In genomic region chr17:11486726-11487310, GRCh38 we compare ENCODE assay signal across 25 cellular contexts.
DNase-seq lines count a peak whose midpoint lies in the region; ATAC-seq, FAIRE-seq and TF ChIP-seq lines count a peak whose summit lies in the region.
"Had no signal": no experiment of that assay in that cellular context is flagged by ENCODE, and none has a peak within 500 bp of the region (broad histone marks: within the 10 kb centered on the region; RNA-seq: fewer than 3 reads in every experiment).

No MANE protein-coding gene starts in this region.

- H3K36me3 ChIP-seq in right atrium auricular region = no peaks in the 10 kb centered on the region
- no peaks in the 10 kb centered on the region for H3K36me3 ChIP-seq in heart left ventricle
- H3K36me3 ChIP-seq in esophagus muscularis mucosa = no peaks in the 10 kb centered on the region
- H3K36me3 ChIP-seq: HAP-1, SJSA1 had no signal

- no peak overlapping the region for H3K4me3 ChIP-seq in right atrium auricular region
- no peak overlapping the region for H3K4me3 ChIP-seq in heart left ventricle
- no peak overlapping the region for H3K4me3 ChIP-seq in esophagus muscularis mucosa
- H3K4me3 ChIP-seq: HAP-1, SJSA1 had no signal

- H3K27ac ChIP-seq in right atrium auricular region (no peak overlapping the region), heart left ventricle (no peak overlapping the region), esophagus muscularis mucosa (replicated peaks in 1 of 4) (no peak overlapping the region)
- H3K27ac ChIP-seq: HL-60, KMS-11, SJSA1 had no signal

- H3K4me1 Mint-ChIP-seq in nephron = peaks cover 50% of the 10 kb centered on the region
- no peaks in the 10 kb centered on the region for H3K4me1 Mint-ChIP-seq in activated T-cell treated with anti-CD3 and anti-CD28 coated beads, Interleukin-2, amount 50 U/mL, for 24 hours (ENCODE audit: low read depth)
- no peaks in the 10 kb centered on the region for H3K4me1 Mint-ChIP-seq in activated naive CD4-positive, alpha-beta T cell treated with anti-CD3 and anti-CD28 coated beads for 36 hours (ENCODE audit: low read depth)
- H3K4me1 Mint-ChIP-seq: IgD-negative memory B cell had no signal

- H3K27me3 Mint-ChIP-seq in nephron (ENCODE audit: low read depth) = peaks cover 11% of the 10 kb centered on the region
- no peaks in the 10 kb centered on the region for H3K27me3 Mint-ChIP-seq in activated T-cell treated with anti-CD3 and anti-CD28 coated beads, Interleukin-2, amount 50 U/mL, for 24 hours
- H3K27me3 Mint-ChIP-seq in activated naive CD4-positive, alpha-beta T cell treated with anti-CD3 and anti-CD28 coated beads for 36 hours (ENCODE audit: low read depth) = no peaks in the 10 kb centered on the region
- H3K27me3 Mint-ChIP-seq: IgD-negative memory B cell had no signal

- H3K4me3 Mint-ChIP-seq in nephron = peak overlapping the region in 1 of 3 experiments; percentile 25
- H3K4me3 Mint-ChIP-seq in activated T-cell treated with anti-CD3 and anti-CD28 coated beads, Interleukin-2, amount 50 U/mL, for 24 hours = no peak overlapping the region
- no peak overlapping the region for H3K4me3 Mint-ChIP-seq in activated naive CD4-positive, alpha-beta T cell treated with anti-CD3 and anti-CD28 coated beads for 36 hours
- H3K4me3 Mint-ChIP-seq: HFFc6, IgD-negative memory B cell had no signal

- no peaks in the 10 kb centered on the region for H3K36me3 Mint-ChIP-seq in nephron (ENCODE audit: low read depth)
- no peaks in the 10 kb centered on the region for H3K36me3 Mint-ChIP-seq in activated T-cell treated with anti-CD3 and anti-CD28 coated beads, Interleukin-2, amount 50 U/mL, for 24 hours (ENCODE audit: low read depth)
- no peaks in the 10 kb centered on the region for H3K36me3 Mint-ChIP-seq in activated naive CD4-positive, alpha-beta T cell treated with anti-CD3 and anti-CD28 coated beads for 36 hours (ENCODE audit: low read depth)
- H3K36me3 Mint-ChIP-seq: IgD-negative memory B cell had no signal

- H3K9me3 ChIP-seq in right atrium auricular region = no peaks in the 10 kb centered on the region
- H3K9me3 ChIP-seq in heart left ventricle = no peaks in the 10 kb centered on the region
- H3K9me3 ChIP-seq in esophagus muscularis mucosa = no peaks in the 10 kb centered on the region
- H3K9me3 ChIP-seq: HAP-1 had no signal

- no peaks in the 10 kb centered on the region for H3K27me3 ChIP-seq in right atrium auricular region
- H3K27me3 ChIP-seq in heart left ventricle = peaks cover 0 to 6% (median 0%) of the 10 kb centered on the region in 9 donors
- H3K27me3 ChIP-seq in esophagus muscularis mucosa = no peaks in the 10 kb centered on the region
- H3K27me3 ChIP-seq: SJSA1 had no signal

- DNase-seq in right atrium auricular region (ENCODE audit: low spot score) = peak; percentile 26
- no peak for DNase-seq in heart left ventricle
- peak; percentile 70 for DNase-seq in esophagus muscularis mucosa (ENCODE audit: extremely low spot score)
- no peak for DNase-seq in D721Med (ENCODE audit: insufficient read length, low spot score)
- DNase-seq in GM12892 (ENCODE audit: insufficient read length) = no peak
- no peak for DNase-seq in activated T-cell treated with anti-CD3 and anti-CD28 coated beads, Interleukin-2, amount 50 U/mL, for 24 hours
- no peak for DNase-seq in activated naive CD4-positive, alpha-beta T cell treated with anti-CD3 and anti-CD28 coated beads for 36 hours
- DNase-seq: 8988T, Calu3, DMS53, GOT3, HFFc6, NCI-H1048, NCI-H1417, NCI-H1694, NCI-H2029 treated with DMSO at 0.1 percent for 48 hours, NCI-H226, NCI-H510A had no signal

- no peaks in the 10 kb centered on the region for H3K9me3 Mint-ChIP-seq in nephron
- peaks cover 3% of the 10 kb centered on the region for H3K9me3 Mint-ChIP-seq in activated T-cell treated with anti-CD3 and anti-CD28 coated beads, Interleukin-2, amount 50 U/mL, for 24 hours
- H3K9me3 Mint-ChIP-seq in activated naive CD4-positive, alpha-beta T cell treated with anti-CD3 and anti-CD28 coated beads for 36 hours = peaks cover 4% of the 10 kb centered on the region

- CTCF ChIA-PET in activated naive CD4-positive, alpha-beta T cell treated with anti-CD3 and anti-CD28 coated beads for 36 hours (lab: Charles Lee) = no interaction called here

- no peak for TF ChIP-seq EP300 in esophagus muscularis mucosa (IDR thresholded peaks at IDR 0.05)

- peak overlapping the region; percentile 42 to 71 (median 59) for H3K27ac Mint-ChIP-seq in nephron
- H3K27ac Mint-ChIP-seq in activated T-cell treated with anti-CD3 and anti-CD28 coated beads, Interleukin-2, amount 50 U/mL, for 24 hours = no peak overlapping the region
- H3K27ac Mint-ChIP-seq in activated naive CD4-positive, alpha-beta T cell treated with anti-CD3 and anti-CD28 coated beads for 36 hours = no peak overlapping the region
- H3K27ac Mint-ChIP-seq: HFFc6, IgD-negative memory B cell had no signal

- WGBS in heart left ventricle, 4 donors = 64 to 76% (median 74%) methylated on average over 11 of the region's 11 CpGs
- 83% methylated on average over 11 of the region's 11 CpGs for WGBS in esophagus muscularis mucosa

- TF ChIP-seq CTCF in right atrium auricular region (IDR thresholded peaks at IDR 0.05) = no peak
- no peak for TF ChIP-seq CTCF in heart left ventricle (IDR thresholded peaks at IDR 0.05)
- TF ChIP-seq CTCF in esophagus muscularis mucosa (IDR thresholded peaks at IDR 0.05) = no peak
- no peak for TF ChIP-seq CTCF in nephron (IDR thresholded peaks at IDR 0.05; ENCODE audit: unreplicated experiment in 3 of 3)
- no peak for TF ChIP-seq CTCF in D721Med (IDR thresholded peaks at IDR 0.05; ENCODE audit: insufficient read depth, missing control alignments)

- intact Hi-C loops in heart left ventricle (cut with DNase I) (no loop called here), esophagus muscularis mucosa (cut with DNase I) (no loop called here)
- intact Hi-C loops in activated naive CD4-positive, alpha-beta T cell treated with anti-CD3 and anti-CD28 coated beads for 36 hours (cut with micrococcal nuclease) = no loop called here

- no peak for ATAC-seq in heart left ventricle

- TF ChIP-seq POLR2A in heart left ventricle (IDR thresholded peaks at IDR 0.05) (no peak), esophagus muscularis mucosa (IDR thresholded peaks at IDR 0.05; ENCODE audit: low read depth) (no peak), GM12892 (IDR thresholded peaks at IDR 0.05; ENCODE audit: low read depth, low read length) (no peak)

- H3K4me1 ChIP-seq in right atrium auricular region (no peaks in the 10 kb centered on the region), heart left ventricle (no peaks in the 10 kb centered on the region), esophagus muscularis mucosa (no peaks in the 10 kb centered on the region)
- H3K4me1 ChIP-seq: HAP-1, SJSA1 had no signal

- FAIRE-seq in D721Med (lab: Jason Lieb, UNC) (no peak), GM12892 (lab: Jason Lieb, UNC) (no peak)
- FAIRE-seq: RCC 7860 had no signal

Comparison
In these comparisons a context has a peak if more than half of its experiments do, and no peak if none do; other contexts are left out.
1. DNase-seq: peak in right atrium auricular region (single experiment) and esophagus muscularis mucosa (single experiment); none in heart left ventricle (0 of 5), D721Med (single experiment), GM12892 (single experiment), activated T-cell treated with anti-CD3 and anti-CD28 coated beads, Interleukin-2, amount 50 U/mL, for 24 hours (single experiment) and activated naive CD4-positive, alpha-beta T cell treated with anti-CD3 and anti-CD28 coated beads for 36 hours (single experiment).
2. H3K27ac Mint-ChIP-seq: peak in nephron (3 of 3); none in activated T-cell treated with anti-CD3 and anti-CD28 coated beads, Interleukin-2, amount 50 U/mL, for 24 hours (single experiment) and activated naive CD4-positive, alpha-beta T cell treated with anti-CD3 and anti-CD28 coated beads for 36 hours (single experiment).